1 cellular context compared by ENCODE assay signal in genomic region chr7:451255-452229, GRCh38.
TF ChIP-seq lines count a peak whose summit lies in the region.

No MANE protein-coding gene starts in this region.

TF ChIP-seq in K562, 482 proteins besides CTCF, POLR2A, EP300 and RAD21 (continued from another document):
- TF ChIP-seq U2AF2 (optimal IDR thresholded peaks at IDR 0.05; ENCODE audit: low read depth, low read length) (no peak), ZBTB26 (CRISPR knock-in tag; IDR thresholded peaks at IDR 0.05) (peak; percentile 70; the same call in 1 of the 2 replicates), ZNF512 (tag; IDR thresholded peaks at IDR 0.05) (0 out of 2 replicates have a peak, but pooled peaks have one; percentile 45), HBP1 (CRISPR knock-in tag; IDR thresholded peaks at IDR 0.05) (0 out of 2 replicates have a peak, but pooled peaks have one; percentile 41)
